In genomic region chr1:56028244-56028643, GRCh38 we compare ENCODE assay signal across 21 cellular contexts.
DNase-seq lines count a peak whose midpoint lies in the region; ATAC-seq, FAIRE-seq and TF ChIP-seq lines count a peak whose summit lies in the region.
"Had no signal": no experiment of that assay in that cellular context is flagged by ENCODE, and none has a peak within 500 bp of the region (broad histone marks: within the 10 kb centered on the region; RNA-seq: fewer than 3 reads in every experiment).

No MANE protein-coding gene starts in this region.

- no peaks in the 10 kb centered on the region for H4K20me1 ChIP-seq in GM12878 (ENCODE audit: control insufficient read depth, insufficient read depth)

- 33% methylated on average over 1 of the region's 1 CpG for WGBS in GM12878 (ENCODE audit: insufficient coverage, insufficient replicate concordance, low lambda C conversion rate, missing lambda C conversion rate)

- no peak overlapping the region for H2AFZ ChIP-seq in GM12878 (ENCODE audit: control insufficient read depth, low read depth, low read length)

- FAIRE-seq in GM12878 (lab: Jason Lieb, UNC) = no peak
- FAIRE-seq: GM19239, H54 had no signal

- CTCF ChIA-PET in GM12878 (lab: Yijun Ruan, JAX) = interaction anchor here (0.6 kb wide), 1 partner anchor 594 kb away, joined by 3 read pairs; no protein-coding TSS in a partner anchor

- H3K27me3 ChIP-seq in GM12878 (replicated peaks in 1 of 2; ENCODE audit: control insufficient read depth in 2 of 2, insufficient read depth in 2 of 2, low read length in 1 of 2) (no peaks in the 10 kb centered on the region), HAP-1 (ENCODE audit: low read depth) (no peaks in the 10 kb centered on the region)

- no peak for TF ChIP-seq POLR2A in GM12878 (IDR thresholded peaks at IDR 0.05; ENCODE audit: low read depth, low read length)

- RAD21 ChIA-PET in GM12878 (lab: Charles Lee; ENCODE audit: unreplicated experiment) = interaction anchor here (0.8 to 1.7 kb wide), 4 partner anchors 91 to 546 kb away, joined by 3 to 5 read pairs (median 3); no protein-coding TSS in a partner anchor

- in situ Hi-C loops in GM12878 (cut with MboI) (no loop called here), HAP-1 (cut with MboI; ENCODE audit: low sequenced_read_pairs) (no loop called here)

- no peak for TF ChIP-seq CTCF in GM12878 (IDR thresholded peaks at IDR 0.05 in 2 of 3, conservative IDR thresholded peaks at IDR 0.05 in 1 of 3; ENCODE audit: control insufficient read depth in 2 of 3, extremely low read depth in 1 of 3, insufficient read depth in 1 of 3, low read depth in 3 of 3, low read length in 3 of 3)

- H3K4me1 ChIP-seq in GM12878 (ENCODE audit: control insufficient read depth, insufficient read depth, low read length) (no peaks in the 10 kb centered on the region; the same call in 1 of the 2 replicates), HAP-1 (no peaks in the 10 kb centered on the region)

- POLR2A ChIA-PET in GM12878 (lab: Charles Lee) = interaction anchor here (0.7 kb wide), 1 partner anchor 105 kb away, joined by 3 read pairs; no protein-coding TSS in a partner anchor

- TF ChIP-seq RAD21 in GM12878 (IDR thresholded peaks at IDR 0.05; ENCODE audit: insufficient read depth, low read depth, low read length) = no peak

- intact Hi-C loops in GM12878 (cut with micrococcal nuclease; ENCODE audit: unreplicated experiment) = loop anchor here (5.0 kb wide), 1 partner anchor 304 kb away; no protein-coding TSS in a partner anchor

- no peak overlapping the region; the same call in 1 of the 2 replicates for H3K27ac ChIP-seq in GM12878 (ENCODE audit: control insufficient read depth, insufficient read depth)
- H3K27ac ChIP-seq: 22Rv1, KMS-11 had no signal

- SMC1A ChIA-PET in GM12878 (lab: Charles Lee; ENCODE audit: uncharacterized antibody, unreplicated experiment) = interaction anchor here (1.0 to 2.6 kb wide), 5 partner anchors 17 to 550 kb away, joined by 3 to 7 read pairs (median 3); no protein-coding TSS in a partner anchor

- H3K36me3 ChIP-seq in GM12878 (ENCODE audit: control insufficient read depth in 2 of 2, insufficient read depth in 2 of 2, low read length in 1 of 2) (no peaks in the 10 kb centered on the region), HAP-1 (replicated peaks) (no peaks in the 10 kb centered on the region)

- no TSS peak for BruUV-seq in GM12878 (replicated peaks; lab: Mats Ljungman, UMichigan)

- no peak overlapping the region for H3K9ac ChIP-seq in GM12878 (ENCODE audit: control insufficient read depth, insufficient read depth, low read length)
- H3K9ac ChIP-seq: KMS-11 had no signal

- ATAC-seq in GM18868 (IDR thresholded peaks at IDR 0.05; ENCODE audit: unreplicated experiment) (peak; percentile 83), HG03342 (IDR thresholded peaks at IDR 0.05; ENCODE audit: unreplicated experiment) (peak; percentile 64), GM12878 (peak; percentile 94), GM21381 (IDR thresholded peaks at IDR 0.05; ENCODE audit: unreplicated experiment) (no peak), HG03439 (IDR thresholded peaks at IDR 0.05; ENCODE audit: unreplicated experiment) (no peak)

- H3K4me2 ChIP-seq in GM12878 (ENCODE audit: control insufficient read depth, insufficient read depth) = no peak overlapping the region
- H3K4me2 ChIP-seq: KMS-11 had no signal

- no peaks in the 10 kb centered on the region; the same call in 2 of the 3 replicates for H3K9me3 ChIP-seq in GM12878 (replicated peaks; ENCODE audit: control insufficient read depth, insufficient read depth, low read length)
- H3K9me3 ChIP-seq in HAP-1 = no peaks in the 10 kb centered on the region
- H3K9me3 ChIP-seq: Caco-2 had no signal

- DNase-seq in CMK (ENCODE audit: low read depth) (peak; percentile 59), GM12878 (ENCODE audit: low read depth, low spot score) (peak; percentile 43), HAP-1 (ENCODE audit: low spot score in 2 of 2) (no peak), DMS53 treated with DMSO at 0.1 percent for 48 hours (lab: John Stamatoyannopoulos, UW; ENCODE audit: unreplicated experiment) (no peak)
- DNase-seq: Caco-2, HFFc6, MV-4-11, NCI-H1694 treated with DMSO at 0.1 percent for 48 hours, NCI-H2107, NCI-H510A, NCI-H774, Right ventricle myocardium superior, SW 1271 had no signal

- H3K4me3 ChIP-seq in GM12878 = no peak overlapping the region
- H3K4me3 ChIP-seq in HAP-1 = no peak overlapping the region

- peak in 1 of 2 experiments; percentile 83; a peak in 2 of 4 replicates for TF ChIP-seq EP300 in GM12878 (IDR thresholded peaks at IDR 0.05; ENCODE audit: borderline replicate concordance in 1 of 2, control insufficient read depth in 1 of 2, low read depth in 2 of 2, low read length in 2 of 2)

- no peaks in the 10 kb centered on the region for H3K79me2 ChIP-seq in GM12878 (ENCODE audit: control insufficient read depth, insufficient read depth, low read length)

TF ChIP-seq in GM12878, 131 proteins besides CTCF, POLR2A, EP300 and RAD21 (continues in another document):
- TF ChIP-seq IRF5 (IDR thresholded peaks at IDR 0.05; ENCODE audit: borderline replicate concordance) (no peak), ELK1 (IDR thresholded peaks at IDR 0.05; ENCODE audit: low read depth, low read length) (no peak), TCF3 (IDR thresholded peaks at IDR 0.05; ENCODE audit: borderline replicate concordance, insufficient read depth, low read depth, low read length) (no peak), HDAC2 (IDR thresholded peaks at IDR 0.05) (no peak), MYB (IDR thresholded peaks at IDR 0.05; ENCODE audit: borderline replicate concordance, low read depth, low read length) (no peak), SIX5 (IDR thresholded peaks at IDR 0.05; ENCODE audit: low read depth, low read length, severe bottlenecking) (no peak), PAX8 (IDR thresholded peaks at IDR 0.05) (no peak), BHLHE40 (IDR thresholded peaks at IDR 0.05; ENCODE audit: borderline replicate concordance in 1 of 2, low read depth in 2 of 2, low read length in 1 of 2) (peak in 1 of 2 experiments; percentile 25; a peak in 1 of 4 replicates), MEF2A (IDR thresholded peaks at IDR 0.05; ENCODE audit: insufficient read depth, low read depth, low read length) (no peak), CBX3 (IDR thresholded peaks at IDR 0.05; ENCODE audit: borderline replicate concordance, low read depth) (no peak), JUND (IDR thresholded peaks at IDR 0.05; ENCODE audit: low read depth, low read length) (no peak), LARP7 (IDR thresholded peaks at IDR 0.05) (no peak), BACH1 (IDR thresholded peaks at IDR 0.05; ENCODE audit: borderline replicate concordance) (peak; percentile 31; the same call in 1 of the 2 replicates), KLF5 (IDR thresholded peaks at IDR 0.05; ENCODE audit: partially characterized antibody) (no peak), TARDBP (IDR thresholded peaks at IDR 0.05; ENCODE audit: borderline replicate concordance) (no peak), FOS (IDR thresholded peaks at IDR 0.05; ENCODE audit: borderline replicate concordance, extremely low read depth, insufficient read length) (no peak), JUNB (IDR thresholded peaks at IDR 0.05) (peak; percentile 68), BRCA1 (IDR thresholded peaks at IDR 0.05; ENCODE audit: low read depth, low read length) (no peak), USF1 (IDR thresholded peaks at IDR 0.05; ENCODE audit: borderline replicate concordance, extremely low read length, insufficient read depth, low read depth, low read length) (no peak), RBBP5 (conservative IDR thresholded peaks at IDR 0.05) (no peak), SMAD5 (IDR thresholded peaks at IDR 0.05; ENCODE audit: low read depth) (no peak)
- TF ChIP-seq, protein P1, sequence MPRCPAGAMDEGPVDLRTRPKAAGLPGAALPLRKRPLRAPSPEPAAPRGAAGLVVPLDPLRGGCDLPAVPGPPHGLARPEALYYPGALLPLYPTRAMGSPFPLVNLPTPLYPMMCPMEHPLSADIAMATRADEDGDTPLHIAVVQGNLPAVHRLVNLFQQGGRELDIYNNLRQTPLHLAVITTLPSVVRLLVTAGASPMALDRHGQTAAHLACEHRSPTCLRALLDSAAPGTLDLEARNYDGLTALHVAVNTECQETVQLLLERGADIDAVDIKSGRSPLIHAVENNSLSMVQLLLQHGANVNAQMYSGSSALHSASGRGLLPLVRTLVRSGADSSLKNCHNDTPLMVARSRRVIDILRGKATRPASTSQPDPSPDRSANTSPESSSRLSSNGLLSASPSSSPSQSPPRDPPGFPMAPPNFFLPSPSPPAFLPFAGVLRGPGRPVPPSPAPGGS (IDR thresholded peaks at IDR 0.05; ENCODE audit: borderline replicate concordance, insufficient read depth, low read depth, low read length, poor library complexity, severe bottlenecking) = peak; percentile 36

Comparison
In these comparisons a context has a peak if more than half of its experiments do, and no peak if none do; other contexts are left out.
1. DNase-seq: peak in CMK (single experiment) and GM12878 (single experiment); none in HAP-1 (0 of 2) and DMS53 treated with DMSO at 0.1 percent for 48 hours (single experiment).
2. ATAC-seq: peak in GM18868 (single experiment), HG03342 (single experiment) and GM12878 (single experiment); none in GM21381 (single experiment) and HG03439 (single experiment).